25 cellular contexts compared by ENCODE assay signal in the genomic region with DNA sequence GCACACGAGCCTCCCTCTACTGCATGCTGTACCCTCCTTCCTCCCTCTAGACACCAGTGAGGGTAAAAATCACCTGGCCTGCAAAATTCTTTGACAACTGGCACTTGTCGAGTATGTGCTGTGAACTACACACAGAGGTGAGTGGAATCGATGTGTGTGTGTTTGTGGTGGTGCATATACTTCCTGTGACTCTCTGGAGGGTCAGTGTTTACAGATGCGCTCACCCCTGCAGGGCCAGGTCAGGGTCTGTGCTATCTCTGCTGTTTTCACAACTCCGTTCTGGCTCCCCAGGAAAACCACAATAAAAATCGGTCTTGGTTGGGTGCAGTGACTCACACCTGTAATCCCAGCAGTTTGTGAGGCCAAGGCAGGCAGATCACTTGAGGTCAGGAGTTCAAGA.
DNase-seq lines count a peak whose midpoint lies in the region; ATAC-seq and TF ChIP-seq lines count a peak whose summit lies in the region.
"Had no signal": no experiment of that assay in that cellular context is flagged by ENCODE, and none has a peak within 500 bp of the region (broad histone marks: within the 10 kb centered on the region; RNA-seq: fewer than 3 reads in every experiment).

No MANE protein-coding gene starts in this region.

- DNase-seq in GM12865 (ENCODE audit: low read depth): peak; percentile 59
- DNase-seq in LHCN-M2 (ENCODE audit: low read depth): peak; percentile 59
- peak; percentile 67 for DNase-seq in amniotic epithelial cell (ENCODE audit: low read depth)
- peak; percentile 92 for DNase-seq in renal cortical epithelial cell (ENCODE audit: low read depth)
- DNase-seq in NCI-H2081 treated with DMSO at 0.1 percent for 48 hours (lab: John Stamatoyannopoulos, UW): no peak
- no peak for DNase-seq in C1 segment of cervical spinal cord (lab: John Stamatoyannopoulos, UW)
- DNase-seq: activated B cell treated with CpG ODN at 0.5 μM for 24 hours; activated CD4-positive, alpha-beta memory T cell treated with anti-CD3 and anti-CD28 coated beads for 36 hours; activated effector memory CD4-positive, alpha-beta T cell treated with Interleukin-2 at 50 U/mL for 16 hours; body of pancreas; EL; foreskin keratinocyte; H9; lower lobe of right lung; NCI-H2107; NCI-H510A treated with DMSO at 0.1 percent for 48 hours; psoas muscle; stimulated activated CD4-positive, alpha-beta T cell treated with anti-CD3 and anti-CD28 coated beads, Interleukin-2, amount 100 ng/mL, for 48 hours; stimulated activated naive CD4-positive, alpha-beta T cell; T-helper 9 cell had no signal

- no peak for TF ChIP-seq CTCF in GM12865 (IDR thresholded peaks at IDR 0.05; ENCODE audit: insufficient read depth, low read depth, low read length, missing control alignments)

- ATAC-seq in GM19395 (IDR thresholded peaks at IDR 0.05; ENCODE audit: unreplicated experiment): no peak
- ATAC-seq: body of pancreas, foreskin keratinocyte, lower lobe of right lung, psoas muscle, Right ventricle myocardium inferior had no signal

- no peak overlapping the region for H3K4me3 ChIP-seq in GM12865 (ENCODE audit: low read depth, low read length)
- H3K4me3 ChIP-seq: body of pancreas, lower lobe of right lung, psoas muscle, smooth muscle cell, thoracic aorta, vagina had no signal

Comparison
In these comparisons a context has a peak if more than half of its experiments do, and no peak if none do; other contexts are left out.
1. DNase-seq: peak in GM12865 (single experiment), LHCN-M2 (single experiment), amniotic epithelial cell (single experiment) and renal cortical epithelial cell (single experiment); none in NCI-H2081 treated with DMSO at 0.1 percent for 48 hours (single experiment) and C1 segment of cervical spinal cord (0 of 14).